7 cellular contexts compared by ENCODE assay signal in genomic region chr20:22333885-22334545, GRCh38.
DNase-seq lines count a peak whose midpoint lies in the region; ATAC-seq and TF ChIP-seq lines count a peak whose summit lies in the region.

No MANE protein-coding gene starts in this region.

- intact Hi-C loops in MCF 10A (cut with micrococcal nuclease): loop anchor here (1.0 to 5.0 kb wide), 3 partner anchors 252 to 1008 kb away; no protein-coding TSS in a partner anchor

- H3K36me3 ChIP-seq in GM06990 (ENCODE audit: control insufficient read depth, insufficient read depth, low read length) (no peaks in the 10 kb centered on the region), GM23338 (ENCODE audit: insufficient read depth) (no peaks in the 10 kb centered on the region), RWPE2 (ENCODE audit: low read depth) (no peaks in the 10 kb centered on the region)

- DNase-seq in GM06990 (ENCODE audit: extremely low read depth, insufficient read length): no peak
- peak; percentile 86 for DNase-seq in GM23338 (ENCODE audit: low spot score)
- DNase-seq in LoVo (ENCODE audit: low spot score): peak; percentile 74
- no peak for DNase-seq in RWPE2 (ENCODE audit: low spot score)
- peak; percentile 66 for DNase-seq in MCF 10A (ENCODE audit: unreplicated experiment)
- peak; percentile 75 for DNase-seq in islet precursor cell
- peak; percentile 32 for DNase-seq in stimulated activated CD4-positive, alpha-beta T cell treated with anti-CD3 and anti-CD28 coated beads, Interleukin-4, amount 100 ng/mL, for 1 hour

- H3K27me3 ChIP-seq in GM06990 (replicated peaks; ENCODE audit: control insufficient read depth, insufficient read depth, low read length) (no peaks in the 10 kb centered on the region; the same call in 1 of the 2 replicates), GM23338 (ENCODE audit: insufficient read depth) (no peaks in the 10 kb centered on the region), RWPE2 (ENCODE audit: insufficient read depth, poor library complexity, severe bottlenecking) (peaks cover 4% of the 10 kb centered on the region)

- H3K9me2 ChIP-seq in GM23338 (ENCODE audit: insufficient read depth): no peaks in the 10 kb centered on the region

- H3K4me3 Mint-ChIP-seq in GM23338 (no peak overlapping the region), MCF 10A (ENCODE audit: unreplicated experiment) (no peak overlapping the region)

- peak; percentile 75 for TF ChIP-seq CTCF in GM06990 (IDR thresholded peaks at IDR 0.05; ENCODE audit: insufficient read depth, low read length, poor library complexity, severe bottlenecking)
- TF ChIP-seq CTCF in GM23338 (conservative IDR thresholded peaks at IDR 0.05; ENCODE audit: low read depth in 2 of 2): peak; percentile 74 to 82
- TF ChIP-seq CTCF in RWPE2 (IDR thresholded peaks at IDR 0.05; ENCODE audit: poor library complexity, severe bottlenecking): peak; percentile 96
- peak; percentile 78 for TF ChIP-seq CTCF in MCF 10A (IDR thresholded peaks at IDR 0.05; ENCODE audit: unreplicated experiment)

- H4K20me1 ChIP-seq in GM23338 (replicated peaks; ENCODE audit: insufficient read depth): no peaks in the 10 kb centered on the region; the same call in 1 of the 2 replicates

- no peaks in the 10 kb centered on the region for H3K4me1 ChIP-seq in GM23338 (ENCODE audit: insufficient read depth)
- H3K4me1 ChIP-seq in RWPE2 (ENCODE audit: insufficient read depth, poor library complexity, severe bottlenecking): peaks cover 3% of the 10 kb centered on the region

- no peaks in the 10 kb centered on the region for H3K9me3 Mint-ChIP-seq in GM23338
- H3K9me3 Mint-ChIP-seq in MCF 10A (ENCODE audit: unreplicated experiment): no peaks in the 10 kb centered on the region

- no peaks in the 10 kb centered on the region for H3F3A ChIP-seq in GM23338 (replicated peaks; ENCODE audit: low read depth)

- ATAC-seq in GM23338 (peak; percentile 93), RWPE2 (ENCODE audit: low read depth) (peak; percentile 87)

- H3K27me3 Mint-ChIP-seq in GM23338 (ENCODE audit: insufficient read depth, low read depth, poor library complexity) (peaks cover 14% of the 10 kb centered on the region), MCF 10A (ENCODE audit: insufficient read depth, unreplicated experiment) (peaks cover 27% of the 10 kb centered on the region)

- H3K36me3 Mint-ChIP-seq in GM23338 (ENCODE audit: low read depth) (no peaks in the 10 kb centered on the region), MCF 10A (ENCODE audit: insufficient read depth, unreplicated experiment) (no peaks in the 10 kb centered on the region)

- H3K4me3 ChIP-seq in GM06990 (replicated peaks; ENCODE audit: low read depth, low read length) (no peak overlapping the region), GM23338 (no peak overlapping the region), RWPE2 (ENCODE audit: severe bottlenecking) (no peak overlapping the region)

- H3K27ac Mint-ChIP-seq in GM23338 (no peak overlapping the region), MCF 10A (ENCODE audit: low read depth, unreplicated experiment) (no peak overlapping the region)

- H3K27ac ChIP-seq in GM23338 (ENCODE audit: low read depth): no peak overlapping the region
- H3K27ac ChIP-seq in RWPE2 (ENCODE audit: poor library complexity, severe bottlenecking): no peak overlapping the region

- no peaks in the 10 kb centered on the region for H3K79me2 ChIP-seq in GM23338 (replicated peaks; ENCODE audit: insufficient read depth)

- POLR2A ChIA-PET in MCF 10A (lab: Yijun Ruan, JAX): interaction anchor here (1.3 to 2.0 kb wide), 2 partner anchors 350 to 351 kb away, joined by 3 to 5 read pairs; no protein-coding TSS in a partner anchor

- H2AFZ ChIP-seq in GM23338: no peak overlapping the region

- H3K9me3 ChIP-seq in RWPE2 (ENCODE audit: severe bottlenecking): no peaks in the 10 kb centered on the region

- H3K4me2 ChIP-seq in GM23338: no peak overlapping the region

- CTCF ChIA-PET in MCF 10A (lab: Yijun Ruan, JAX): interaction anchor here (0.5 to 8.3 kb wide), 30 partner anchors 8 to 1273 kb away, joined by 3 to 328 read pairs (median 4); no protein-coding TSS in a partner anchor

- H3K4me1 Mint-ChIP-seq in GM23338 (no peaks in the 10 kb centered on the region; the same call in 1 of the 3 replicates), MCF 10A (ENCODE audit: insufficient read depth, unreplicated experiment) (peaks cover 10% of the 10 kb centered on the region)

- BruUV-seq in MCF 10A (replicated peaks; lab: Mats Ljungman, UMichigan): no TSS peak

TF ChIP-seq in GM23338, 12 proteins besides CTCF, POLR2A, EP300 and RAD21:
- TF ChIP-seq POLR2AphosphoS5 (IDR thresholded peaks at IDR 0.05; ENCODE audit: low read depth): no peak
- TF ChIP-seq JUNB (IDR thresholded peaks at IDR 0.05; ENCODE audit: unreplicated experiment): no peak
- TF ChIP-seq CREB1 (CRISPR knock-in tag; IDR thresholded peaks at IDR 0.05; ENCODE audit: low read depth): no peak
- TF ChIP-seq ZNF462 (CRISPR knock-in tag; IDR thresholded peaks at IDR 0.05): no peak
- TF ChIP-seq EZH2 (IDR thresholded peaks at IDR 0.05; ENCODE audit: low read depth, unreplicated experiment): no peak

Comparison
In these comparisons a context has a peak if more than half of its experiments do, and no peak if none do; other contexts are left out.
1. DNase-seq: peak in GM23338 (single experiment), LoVo (single experiment), MCF 10A (single experiment), islet precursor cell (single experiment) and stimulated activated CD4-positive, alpha-beta T cell treated with anti-CD3 and anti-CD28 coated beads, Interleukin-4, amount 100 ng/mL, for 1 hour (single experiment); none in GM06990 (single experiment) and RWPE2 (single experiment).
2. Peak in every context shown above with its lines, with median percentiles within 50 percentile points of each other: CTCF ChIP-seq.